In genomic region chr20:23441850-23442313, GRCh38 we compare ENCODE assay signal across 8 cellular contexts. TPM values are rescaled to one million over a fixed set of nuclear protein-coding genes. Genes with fewer than 3 reads are reported as not detected.
DNase-seq lines count a peak whose midpoint lies in the region; ATAC-seq and TF ChIP-seq lines count a peak whose summit lies in the region.

No MANE protein-coding gene starts in this region.

- H3K36me3 Mint-ChIP-seq in activated naive CD8-positive, alpha-beta T cell treated with anti-CD3 and anti-CD28 coated beads, Interleukin-2, amount 10 ng/mL, durations not matched to agents 7 days and 5 days: no peaks in the 10 kb centered on the region
- no peaks in the 10 kb centered on the region for H3K36me3 Mint-ChIP-seq in progenitor cell of endocrine pancreas (ENCODE audit: insufficient read depth)

- H3K4me1 ChIP-seq in heart left ventricle: peaks cover 0 to under 1% (median 0%) of the 10 kb centered on the region in 12 donors

- H3K9me3 Mint-ChIP-seq in activated naive CD8-positive, alpha-beta T cell treated with anti-CD3 and anti-CD28 coated beads, Interleukin-2, amount 10 ng/mL, durations not matched to agents 7 days and 5 days: no peaks in the 10 kb centered on the region
- no peaks in the 10 kb centered on the region for H3K9me3 Mint-ChIP-seq in progenitor cell of endocrine pancreas (ENCODE audit: low read depth)

- H3K36me3 ChIP-seq in heart left ventricle: no peaks in the 10 kb centered on the region

- H3K9me3 ChIP-seq in heart left ventricle: no peaks in the 10 kb centered on the region

- TF ChIP-seq CTCF in GM20000 (IDR thresholded peaks at IDR 0.05; ENCODE audit: extremely low read depth, missing control alignments): peak; percentile 78
- TF ChIP-seq CTCF in LNCAP (IDR thresholded peaks at IDR 0.05): peak; percentile 93
- peak; percentile 74 to 94 (median 85) for TF ChIP-seq CTCF in heart left ventricle (IDR thresholded peaks at IDR 0.05)
- peak; percentile 95 for TF ChIP-seq CTCF in progenitor cell of endocrine pancreas (IDR thresholded peaks at IDR 0.05; ENCODE audit: unreplicated experiment)

- no peak overlapping the region for H3K27ac ChIP-seq in heart left ventricle

- no peaks in the 10 kb centered on the region for H3K27me3 ChIP-seq in heart left ventricle

- TF ChIP-seq POLR2A in heart left ventricle (IDR thresholded peaks at IDR 0.05): no peak

- H3K27ac Mint-ChIP-seq in activated naive CD8-positive, alpha-beta T cell treated with anti-CD3 and anti-CD28 coated beads, Interleukin-2, amount 10 ng/mL, durations not matched to agents 7 days and 5 days: no peak overlapping the region
- H3K27ac Mint-ChIP-seq in progenitor cell of endocrine pancreas: no peak overlapping the region

- POLR2A ChIA-PET in activated naive CD8-positive, alpha-beta T cell treated with anti-CD3 and anti-CD28 coated beads, Interleukin-2, amount 10 ng/mL, durations not matched to agents 7 days and 5 days (lab: Charles Lee): interaction anchor here (1.0 kb wide), 1 partner anchor 165 kb away, joined by 3 read pairs; no protein-coding TSS in a partner anchor

- peak; percentile 77 for ATAC-seq in activated naive CD8-positive, alpha-beta T cell treated with anti-CD3 and anti-CD28 coated beads, Interleukin-2, amount 10 ng/mL, durations not matched to agents 7 days and 5 days (ENCODE audit: low read depth)
- ATAC-seq in heart left ventricle: peak; percentile 43 to 83 (median 80)

- intact Hi-C loops in heart left ventricle (cut with DNase I): loop anchor here (1.0 to 10.0 kb wide), 8 partner anchors 97 to 1107 kb away; partner anchors contain the start of gene CST9 (in 6 of the 10)

- no peak overlapping the region for H3K4me3 ChIP-seq in heart left ventricle

- H3K4me1 Mint-ChIP-seq in activated naive CD8-positive, alpha-beta T cell treated with anti-CD3 and anti-CD28 coated beads, Interleukin-2, amount 10 ng/mL, durations not matched to agents 7 days and 5 days: peaks cover 5% of the 10 kb centered on the region
- no peaks in the 10 kb centered on the region for H3K4me1 Mint-ChIP-seq in progenitor cell of endocrine pancreas (ENCODE audit: low read depth)

- 17 to 20% (median 18%) methylated on average over 8 of the region's 8 CpGs for WGBS in heart left ventricle, 4 donors

- DNase-seq in D341Med (ENCODE audit: low spot score) (peak; percentile 78), GM20000 (ENCODE audit: low spot score) (peak; percentile 79), SK-N-DZ (ENCODE audit: low spot score) (peak; percentile 74), heart left ventricle (peak in 4 of 5 donors; percentile 60 to 69 (median 62)), progenitor cell of endocrine pancreas (ENCODE audit: low spot score, unreplicated experiment) (peak; percentile 71), NCI-H187 treated with DMSO at 0.1 percent for 48 hours (lab: John Stamatoyannopoulos, UW) (no peak)
- peak; percentile 56 for DNase-seq in activated naive CD8-positive, alpha-beta T cell treated with anti-CD3 and anti-CD28 coated beads, Interleukin-2, amount 10 ng/mL, durations not matched to agents 7 days and 5 days

- H3K27me3 Mint-ChIP-seq in activated naive CD8-positive, alpha-beta T cell treated with anti-CD3 and anti-CD28 coated beads, Interleukin-2, amount 10 ng/mL, durations not matched to agents 7 days and 5 days: peaks cover 6% of the 10 kb centered on the region
- H3K27me3 Mint-ChIP-seq in progenitor cell of endocrine pancreas: peaks cover 17% of the 10 kb centered on the region

- no peak overlapping the region for H3K4me3 Mint-ChIP-seq in activated naive CD8-positive, alpha-beta T cell treated with anti-CD3 and anti-CD28 coated beads, Interleukin-2, amount 10 ng/mL, durations not matched to agents 7 days and 5 days
- H3K4me3 Mint-ChIP-seq in progenitor cell of endocrine pancreas (ENCODE audit: low read depth): no peak overlapping the region

RNA-seq across cellular contexts. Expression of gene CSTL1, which starts 2.4 kb away (rescaled TPM):
- not detected in 2 replicates for polyA plus RNA-seq in SK-N-DZ (2014; cell fraction: cytosol; rRNA removed)
- not detected in 2 replicates for polyA plus RNA-seq in SK-N-DZ (2014; cell fraction: nucleus; rRNA removed)
- not detected for total RNA-seq in activated naive CD8-positive, alpha-beta T cell treated with anti-CD3 and anti-CD28 coated beads, Interleukin-2, amount 10 ng/mL, durations not matched to agents 7 days and 5 days
- total RNA-seq in heart left ventricle: not detected
- polyA plus RNA-seq in heart left ventricle: not detected
- not detected in 2 replicates for total RNA-seq in progenitor cell of endocrine pancreas

RNA-seq across cellular contexts. Expression of gene CST11, which starts 10.8 kb away (rescaled TPM):
- polyA plus RNA-seq in SK-N-DZ (2014; cell fraction: cytosol; rRNA removed): not detected in 2 replicates
- polyA plus RNA-seq in SK-N-DZ (2014; cell fraction: nucleus; rRNA removed): not detected in 2 replicates
- not detected for total RNA-seq in activated naive CD8-positive, alpha-beta T cell treated with anti-CD3 and anti-CD28 coated beads, Interleukin-2, amount 10 ng/mL, durations not matched to agents 7 days and 5 days
- total RNA-seq in heart left ventricle: not detected
- polyA plus RNA-seq in heart left ventricle: not detected
- not detected in 2 replicates for total RNA-seq in progenitor cell of endocrine pancreas

RNA-seq across cellular contexts. Expression of gene NAPB, which starts 20.6 kb away (rescaled TPM):
- polyA plus RNA-seq in SK-N-DZ (2014; cell fraction: cytosol; rRNA removed): 9.0 and 11.1 TPM in 2 replicates
- polyA plus RNA-seq in SK-N-DZ (2014; cell fraction: nucleus; rRNA removed): 21.3 and 25.0 TPM in 2 replicates
- total RNA-seq in activated naive CD8-positive, alpha-beta T cell treated with anti-CD3 and anti-CD28 coated beads, Interleukin-2, amount 10 ng/mL, durations not matched to agents 7 days and 5 days: 10 to 100 TPM; 18.1 to 20.7 TPM
- total RNA-seq in heart left ventricle: 1 to 10 TPM; 2.8 to 8.4 (median 4.7) TPM
- polyA plus RNA-seq in heart left ventricle: 1 to 10 TPM; 3.5 to 3.7 TPM
- 20.1 and 22.2 TPM in 2 replicates for total RNA-seq in progenitor cell of endocrine pancreas

RNA-seq across cellular contexts. Expression of gene CST8, which starts 49.0 kb away (rescaled TPM):
- not detected in 2 replicates for polyA plus RNA-seq in SK-N-DZ (2014; cell fraction: cytosol; rRNA removed)
- polyA plus RNA-seq in SK-N-DZ (2014; cell fraction: nucleus; rRNA removed): not detected in 2 replicates
- total RNA-seq in activated naive CD8-positive, alpha-beta T cell treated with anti-CD3 and anti-CD28 coated beads, Interleukin-2, amount 10 ng/mL, durations not matched to agents 7 days and 5 days: not detected
- total RNA-seq in heart left ventricle (not detected), progenitor cell of endocrine pancreas (not detected in 2 replicates)
- not detected for polyA plus RNA-seq in heart left ventricle
